ENCODE assay signal across 1 cellular context in genomic region chrX:15241258-15241657, GRCh38.
TF ChIP-seq lines count a peak whose summit lies in the region.

No MANE protein-coding gene starts in this region.

TF ChIP-seq in HepG2, 621 proteins besides CTCF, POLR2A, EP300 and RAD21 (continued from another document):
- TF ChIP-seq ZIK1 (CRISPR knock-in tag; IDR thresholded peaks at IDR 0.05; ENCODE audit: borderline replicate concordance, low read depth) (no peak), ADNP (CRISPR knock-in tag; IDR thresholded peaks at IDR 0.05) (no peak), ZNF652 (CRISPR knock-in tag; IDR thresholded peaks at IDR 0.05; ENCODE audit: borderline replicate concordance, low read depth) (no peak), ZBTB1 (CRISPR knock-in tag; IDR thresholded peaks at IDR 0.05; ENCODE audit: borderline replicate concordance) (no peak), GFI1 (CRISPR knock-in tag; IDR thresholded peaks at IDR 0.05; ENCODE audit: borderline replicate concordance) (no peak), CAMTA2 (CRISPR knock-in tag; IDR thresholded peaks at IDR 0.05; ENCODE audit: borderline replicate concordance) (no peak), ZNF773 (CRISPR knock-in tag; IDR thresholded peaks at IDR 0.05; ENCODE audit: borderline replicate concordance) (no peak)
